1 cellular context compared by ENCODE assay signal in the genomic region with DNA sequence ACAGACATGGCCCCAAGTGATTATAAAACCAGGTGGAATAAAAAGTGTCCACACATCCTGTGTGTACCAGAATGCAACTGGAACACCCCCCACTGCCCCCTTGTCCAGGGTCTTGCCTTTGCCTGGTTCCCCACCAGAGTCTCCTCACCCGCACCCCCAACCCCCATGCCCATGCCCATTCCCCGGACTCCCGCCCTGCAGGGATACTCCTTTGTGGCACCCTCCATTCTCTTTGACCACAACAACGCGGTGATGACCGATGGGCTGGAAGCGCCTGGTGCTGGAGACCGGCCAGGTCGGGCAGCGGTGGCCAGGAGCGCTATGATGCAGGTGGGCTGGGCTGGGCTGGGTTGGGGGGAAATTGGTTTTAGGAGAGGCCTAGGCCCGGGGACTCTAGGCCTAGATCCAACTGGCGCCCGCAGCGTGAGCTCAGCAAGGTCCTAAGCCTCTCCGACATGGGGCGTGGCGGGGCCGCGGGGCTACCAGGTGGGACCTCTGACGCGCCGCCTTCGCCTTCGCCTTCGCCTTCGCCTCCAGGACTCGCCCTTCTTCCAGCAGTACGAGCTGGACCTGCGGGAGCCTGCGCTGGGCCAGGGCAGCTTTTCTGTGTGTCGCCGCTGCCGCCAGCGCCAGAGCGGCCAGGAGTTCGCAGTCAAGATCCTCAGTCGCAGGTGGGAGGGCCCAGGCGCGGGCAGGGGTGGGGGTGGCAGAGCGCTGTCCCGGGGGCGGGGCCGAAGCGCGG.
TF ChIP-seq lines count a peak whose summit lies in the region.

No MANE protein-coding gene starts in this region.

TF ChIP-seq in H1, 55 proteins besides CTCF, POLR2A, EP300 and RAD21:
- no peak for TF ChIP-seq ASH2L (IDR thresholded peaks at IDR 0.05; ENCODE audit: low read length)
- no peak for TF ChIP-seq GTF2F1 (IDR thresholded peaks at IDR 0.05; ENCODE audit: borderline replicate concordance, low read depth, low read length)
- no peak for TF ChIP-seq BACH1 (IDR thresholded peaks at IDR 0.05; ENCODE audit: low read length)
